ENCODE assay signal across 14 cellular contexts in genomic region chr2:24313744-24314632, GRCh38. TPM values are rescaled to one million over a fixed set of nuclear protein-coding genes. Genes with fewer than 3 reads are reported as not detected.
DNase-seq lines count a peak whose midpoint lies in the region; ATAC-seq, FAIRE-seq and TF ChIP-seq lines count a peak whose summit lies in the region.
"Had no signal": no experiment of that assay in that cellular context is flagged by ENCODE, and none has a peak within 500 bp of the region (broad histone marks: within the 10 kb centered on the region; RNA-seq: fewer than 3 reads in every experiment).

No MANE protein-coding gene starts in this region.

- peak; percentile 63 for ATAC-seq in activated CD8-positive, alpha-beta memory T cell treated with anti-CD3 and anti-CD28 coated beads, Interleukin-2, amount 10 ng/mL, durations not matched to agents 7 days and 5 days
- ATAC-seq in HG03039 (IDR thresholded peaks at IDR 0.05; ENCODE audit: unreplicated experiment), result peak; percentile 27
- peak; percentile 77 for ATAC-seq in stimulated activated effector memory CD8-positive, alpha-beta T cell treated with anti-CD3 and anti-CD28 coated beads, Interleukin-12 subunit alpha, Interleukin-12 subunit beta, amount 100 ng/mL, for 72 hours
- ATAC-seq: naive thymus-derived CD8-positive, alpha-beta T cell had no signal

- no peak for FAIRE-seq in bronchial epithelial cell (lab: Jason Lieb, UNC)

- no peaks in the 10 kb centered on the region for H3K9me3 Mint-ChIP-seq in activated CD8-positive, alpha-beta memory T cell treated with anti-CD3 and anti-CD28 coated beads, Interleukin-2, amount 10 ng/mL, durations not matched to agents 7 days and 5 days (ENCODE audit: low read depth)
- H3K9me3 Mint-ChIP-seq in stimulated activated effector memory CD8-positive, alpha-beta T cell treated with anti-CD3 and anti-CD28 coated beads, Interleukin-12 subunit alpha, Interleukin-12 subunit beta, amount 100 ng/mL, for 72 hours, result no peaks in the 10 kb centered on the region
- H3K9me3 Mint-ChIP-seq: activated naive CD8-positive, alpha-beta T cell treated with anti-CD3 and anti-CD28 coated beads, Interleukin-2, amount 10 ng/mL, durations not matched to agents 7 days and 5 days; naive thymus-derived CD8-positive, alpha-beta T cell had no signal

- CTCF ChIA-PET in activated CD8-positive, alpha-beta memory T cell treated with anti-CD3 and anti-CD28 coated beads, Interleukin-2, amount 10 ng/mL, durations not matched to agents 7 days and 5 days (lab: Charles Lee), result no interaction called here

- no peaks in the 10 kb centered on the region for H3K27me3 Mint-ChIP-seq in activated CD8-positive, alpha-beta memory T cell treated with anti-CD3 and anti-CD28 coated beads, Interleukin-2, amount 10 ng/mL, durations not matched to agents 7 days and 5 days
- H3K27me3 Mint-ChIP-seq: activated naive CD8-positive, alpha-beta T cell treated with anti-CD3 and anti-CD28 coated beads, Interleukin-2, amount 10 ng/mL, durations not matched to agents 7 days and 5 days; naive thymus-derived CD8-positive, alpha-beta T cell had no signal

- no peak overlapping the region for H3K4me3 ChIP-seq in bronchial epithelial cell (ENCODE audit: low read depth, low read length)
- H3K4me3 ChIP-seq: SJCRH30, spleen had no signal

- TF ChIP-seq CTCF in bronchial epithelial cell (IDR thresholded peaks at IDR 0.05; ENCODE audit: insufficient read depth, low read length, severe bottlenecking) (no peak), GM10266 (IDR thresholded peaks at IDR 0.05; ENCODE audit: control insufficient read depth, insufficient read depth, low read depth, missing control alignments) (no peak)

- no peak overlapping the region for H3K4me3 Mint-ChIP-seq in activated CD8-positive, alpha-beta memory T cell treated with anti-CD3 and anti-CD28 coated beads, Interleukin-2, amount 10 ng/mL, durations not matched to agents 7 days and 5 days
- peak overlapping the region; percentile 28 for H3K4me3 Mint-ChIP-seq in stimulated activated effector memory CD8-positive, alpha-beta T cell treated with anti-CD3 and anti-CD28 coated beads, Interleukin-12 subunit alpha, Interleukin-12 subunit beta, amount 100 ng/mL, for 72 hours
- H3K4me3 Mint-ChIP-seq: activated naive CD8-positive, alpha-beta T cell treated with anti-CD3 and anti-CD28 coated beads, Interleukin-2, amount 10 ng/mL, durations not matched to agents 7 days and 5 days; endodermal cell; naive thymus-derived CD8-positive, alpha-beta T cell had no signal

- peaks cover 4% of the 10 kb centered on the region for H3K36me3 ChIP-seq in bronchial epithelial cell (ENCODE audit: control insufficient read depth, insufficient read depth, low read length)

- no peaks in the 10 kb centered on the region for H3K27me3 ChIP-seq in bronchial epithelial cell (ENCODE audit: control insufficient read depth, insufficient read depth, low read length)
- H3K27me3 ChIP-seq: SJCRH30, spleen had no signal

- peaks cover 29% of the 10 kb centered on the region for H3K4me1 Mint-ChIP-seq in activated CD8-positive, alpha-beta memory T cell treated with anti-CD3 and anti-CD28 coated beads, Interleukin-2, amount 10 ng/mL, durations not matched to agents 7 days and 5 days
- peaks cover 33% of the 10 kb centered on the region for H3K4me1 Mint-ChIP-seq in stimulated activated effector memory CD8-positive, alpha-beta T cell treated with anti-CD3 and anti-CD28 coated beads, Interleukin-12 subunit alpha, Interleukin-12 subunit beta, amount 100 ng/mL, for 72 hours

- H3K36me3 Mint-ChIP-seq in activated CD8-positive, alpha-beta memory T cell treated with anti-CD3 and anti-CD28 coated beads, Interleukin-2, amount 10 ng/mL, durations not matched to agents 7 days and 5 days, result peaks cover 20% of the 10 kb centered on the region
- H3K36me3 Mint-ChIP-seq in stimulated activated effector memory CD8-positive, alpha-beta T cell treated with anti-CD3 and anti-CD28 coated beads, Interleukin-12 subunit alpha, Interleukin-12 subunit beta, amount 100 ng/mL, for 72 hours, result peaks cover 59% of the 10 kb centered on the region

- no peak for DNase-seq in activated CD8-positive, alpha-beta memory T cell treated with anti-CD3 and anti-CD28 coated beads, Interleukin-2, amount 10 ng/mL, durations not matched to agents 7 days and 5 days
- DNase-seq in activated CD8-positive, alpha-beta memory T cell treated with anti-CD3 and anti-CD28 coated beads for 24 hours, result no peak
- DNase-seq in bronchial epithelial cell (ENCODE audit: low read depth) (peak; percentile 42), H4 (ENCODE audit: low spot score) (no peak), GM10266 (ENCODE audit: extremely low spot score) (no peak)
- DNase-seq in stimulated activated effector memory CD8-positive, alpha-beta T cell treated with anti-CD3 and anti-CD28 coated beads, Interleukin-12 subunit alpha, Interleukin-12 subunit beta, amount 100 ng/mL, for 72 hours (ENCODE audit: low spot score in 2 of 2), result peak in 1 of 2 donors; percentile 67
- no peak for DNase-seq in stimulated activated naive CD4-positive, alpha-beta T cell (lab: John Stamatoyannopoulos, UW)
- DNase-seq: activated CD4-positive, CD25-positive, alpha-beta regulatory T cell treated with anti-CD3 and anti-CD28 coated beads, Interleukin-2, amount 50 U/mL, for 72 hours; activated naive CD8-positive, alpha-beta T cell treated with anti-CD3 and anti-CD28 coated beads, Interleukin-2, amount 10 ng/mL, durations not matched to agents 7 days and 5 days; endodermal cell; naive thymus-derived CD8-positive, alpha-beta T cell; SJCRH30; spleen had no signal

- H3K27ac Mint-ChIP-seq in activated CD8-positive, alpha-beta memory T cell treated with anti-CD3 and anti-CD28 coated beads, Interleukin-2, amount 10 ng/mL, durations not matched to agents 7 days and 5 days, result no peak overlapping the region
- peak overlapping the region; percentile 66 for H3K27ac Mint-ChIP-seq in stimulated activated effector memory CD8-positive, alpha-beta T cell treated with anti-CD3 and anti-CD28 coated beads, Interleukin-12 subunit alpha, Interleukin-12 subunit beta, amount 100 ng/mL, for 72 hours
- H3K27ac Mint-ChIP-seq: activated naive CD8-positive, alpha-beta T cell treated with anti-CD3 and anti-CD28 coated beads, Interleukin-2, amount 10 ng/mL, durations not matched to agents 7 days and 5 days; endodermal cell had no signal

RNA-seq across cellular contexts. Expression of gene ITSN2, which starts 46.3 kb away (rescaled TPM):
- 10 to 100 TPM; 72.0 to 77.2 TPM for total RNA-seq in activated CD8-positive, alpha-beta memory T cell treated with anti-CD3 and anti-CD28 coated beads, Interleukin-2, amount 10 ng/mL, durations not matched to agents 7 days and 5 days
- total RNA-seq in bronchial epithelial cell, result 26.3 and 32.4 TPM in 2 replicates
- 5.5 and 8.9 TPM in 2 replicates for total RNA-seq in H4 (2014; rRNA removed; shearing (Covaris generic))

Comparison
In these comparisons a context has a peak if more than half of its experiments do, and no peak if none do; other contexts are left out.
1. ATAC-seq: peak in every context shown above with its lines; median percentile 77 in stimulated activated effector memory CD8-positive, alpha-beta T cell treated with anti-CD3 and anti-CD28 coated beads, Interleukin-12 subunit alpha, Interleukin-12 subunit beta, amount 100 ng/mL, for 72 hours; 63 in activated CD8-positive, alpha-beta memory T cell treated with anti-CD3 and anti-CD28 coated beads, Interleukin-2, amount 10 ng/mL, durations not matched to agents 7 days and 5 days; 27 in HG03039.